Comparison of ENCODE assay signal across 8 cellular contexts in the genomic region with DNA sequence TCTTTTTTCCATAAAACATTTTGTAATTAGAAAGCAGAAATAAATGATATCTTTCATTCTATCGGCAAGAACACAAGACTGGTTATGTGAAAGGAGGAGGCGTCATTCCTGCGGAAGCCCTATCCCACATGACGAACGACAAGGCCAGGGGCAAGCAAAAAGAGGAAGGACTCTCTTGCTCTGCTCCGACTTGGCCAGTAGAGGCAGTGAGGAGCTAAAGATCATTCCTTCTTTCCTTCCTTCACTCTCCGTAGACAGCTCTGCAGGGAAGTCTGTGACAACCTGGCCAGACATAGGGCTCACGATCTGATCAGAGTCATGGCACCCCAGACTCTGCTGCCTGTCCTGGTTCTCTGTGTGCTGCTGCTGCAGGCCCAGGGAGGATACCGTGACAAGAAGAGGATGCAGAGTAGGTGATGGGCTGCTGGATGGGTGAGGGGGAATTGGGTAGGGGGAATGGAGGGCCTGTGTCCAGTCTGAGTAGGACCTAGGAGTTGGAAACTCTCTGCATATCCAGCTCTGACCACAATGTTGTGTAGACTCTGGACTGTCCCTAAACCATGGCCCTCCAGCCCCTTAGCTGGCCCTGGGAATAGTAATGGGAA.
DNase-seq lines count a peak whose midpoint lies in the region; ATAC-seq and TF ChIP-seq lines count a peak whose summit lies in the region.

A gene (plus strand): TSS at position 244 of the 605 bp plus-strand sequence. CDS start 75 bp downstream, at position 319.

- in situ Hi-C loops in GM13976 (cut with MboI; ENCODE audit: low sequenced_read_pairs, unreplicated experiment), result no loop called here

- peak; percentile 77 for TF ChIP-seq CTCF in GM13976 (IDR thresholded peaks at IDR 0.05; ENCODE audit: borderline replicate concordance, control extremely low read depth, extremely low read depth, insufficient read depth, missing control alignments)

- ATAC-seq in GM18519 (IDR thresholded peaks at IDR 0.05; ENCODE audit: low FRiP score, unreplicated experiment), result no peak

- DNase-seq in Ammon's horn (ENCODE audit: low spot score), result peak; percentile 40
- DNase-seq in GM13976 (ENCODE audit: low spot score), result peak; percentile 53
- DNase-seq in NCI-H2171 treated with DMSO at 0.1 percent for 48 hours (lab: John Stamatoyannopoulos, UW), result peak; percentile 56
- DNase-seq in activated CD8-positive, alpha-beta memory T cell treated with anti-CD3 and anti-CD28 coated beads, Interleukin-2, amount 50 U/mL, for 48 hours, result peak; percentile 56
- DNase-seq in glomerular visceral epithelial cell (ENCODE audit: extremely low spot score), result peak; percentile 44
- peak; percentile 61 for DNase-seq in retina
- DNase-seq in KG1 (lab: John Stamatoyannopoulos, UW), result no peak
